ENCODE assay signal across 8 cellular contexts in the genomic region with DNA sequence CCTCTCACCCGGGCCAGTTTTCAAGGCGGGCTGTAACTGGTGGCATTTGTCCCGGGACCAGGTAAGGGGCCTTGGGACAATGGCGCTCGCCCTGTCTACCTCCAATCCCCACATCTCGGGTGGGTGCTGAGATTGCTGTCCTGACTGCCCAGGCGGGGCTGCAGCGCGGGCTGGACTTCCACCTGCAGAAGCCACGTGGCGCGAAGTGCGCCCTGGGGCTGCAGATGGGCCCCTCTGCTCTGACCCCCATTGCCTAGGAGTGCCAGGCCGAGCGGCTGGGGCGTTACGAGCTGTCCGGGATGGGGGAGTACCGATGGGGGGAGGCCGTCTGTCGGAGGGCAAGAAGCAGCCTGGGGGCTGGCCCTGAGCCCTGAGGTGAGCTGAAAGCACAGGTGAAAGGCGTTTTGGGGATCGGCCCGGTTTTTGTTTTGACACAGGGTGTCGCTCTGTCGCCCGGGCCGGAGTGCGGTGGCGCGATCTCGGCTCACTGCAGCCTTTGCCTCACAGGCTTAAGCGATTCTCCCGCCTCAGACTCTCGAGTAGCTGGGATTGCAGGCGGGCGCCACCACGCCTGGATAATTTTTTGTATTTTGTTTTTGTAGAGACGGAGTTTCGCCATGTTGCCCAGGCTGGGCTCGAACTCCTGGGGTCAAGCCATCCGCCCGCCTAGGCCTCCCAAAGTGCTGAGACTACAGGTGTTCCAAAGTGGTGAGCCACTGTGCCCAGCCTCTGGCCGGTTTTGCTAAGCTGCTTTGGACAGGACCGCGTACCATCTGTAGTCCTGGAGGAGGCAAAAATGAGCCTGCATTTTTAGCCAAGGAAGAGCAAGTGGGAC. TPM values are rescaled to one million over a fixed set of nuclear protein-coding genes. Genes with fewer than 3 reads are reported as not detected.
DNase-seq lines count a peak whose midpoint lies in the region; ATAC-seq, FAIRE-seq and TF ChIP-seq lines count a peak whose summit lies in the region.

A gene with protein sequence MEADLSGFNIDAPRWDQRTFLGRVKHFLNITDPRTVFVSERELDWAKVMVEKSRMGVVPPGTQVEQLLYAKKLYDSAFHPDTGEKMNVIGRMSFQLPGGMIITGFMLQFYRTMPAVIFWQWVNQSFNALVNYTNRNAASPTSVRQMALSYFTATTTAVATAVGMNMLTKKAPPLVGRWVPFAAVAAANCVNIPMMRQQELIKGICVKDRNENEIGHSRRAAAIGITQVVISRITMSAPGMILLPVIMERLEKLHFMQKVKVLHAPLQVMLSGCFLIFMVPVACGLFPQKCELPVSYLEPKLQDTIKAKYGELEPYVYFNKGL (plus strand): TSS at position 16 of the 835 bp plus-strand sequence. CDS start 12,001 bp downstream, outside the sequence.

- peak; percentile 22 for ATAC-seq in HG02759 (IDR thresholded peaks at IDR 0.05; ENCODE audit: unreplicated experiment)

- H3K4me1 ChIP-seq in kidney (ENCODE audit: control insufficient read depth in 1 of 2, insufficient read depth in 1 of 2, low read depth in 1 of 2, low read length in 2 of 2) = peaks cover 19 to 23% of the 10 kb centered on the region in 2 donors

- H3K9me3 ChIP-seq in kidney (ENCODE audit: control insufficient read depth in 1 of 2, low read length in 2 of 2) = no peaks in the 10 kb centered on the region

- intact Hi-C loops in kidney (cut with DNase I) = no loop called here

- peak within 1 kb of the TSS; percentile 79 to 82 for H3K4me3 ChIP-seq in kidney (ENCODE audit: low read length in 2 of 2)

- H3K27ac ChIP-seq in kidney (ENCODE audit: low read depth in 2 of 2, low read length in 2 of 2) = peak within 1 kb of the TSS; percentile 77 to 88

- no peaks in the 10 kb centered on the region for H3K36me3 ChIP-seq in kidney (ENCODE audit: control insufficient read depth in 1 of 2, insufficient read depth in 2 of 2, low read length in 2 of 2)

- FAIRE-seq in kidney (lab: Jason Lieb, UNC) = no peak

- peak; percentile 34 for DNase-seq in NCI-H345 (lab: John Stamatoyannopoulos, UW)
- DNase-seq in NCI-H345 treated with DMSO at 0.1 percent for 48 hours (lab: John Stamatoyannopoulos, UW; ENCODE audit: unreplicated experiment) = no peak
- DNase-seq in RKO (ENCODE audit: low spot score) = peak; percentile 33
- peak; percentile 1 for DNase-seq in activated naive CD8-positive, alpha-beta T cell treated with anti-CD3 and anti-CD28 coated beads, Interleukin-2, amount 50 U/mL, for 16 hours (ENCODE audit: low read depth, low spot score)
- peak; percentile 90 for DNase-seq in kidney
- peak; percentile 46 for DNase-seq in stimulated activated CD4-positive, alpha-beta T cell treated with anti-CD3 and anti-CD28 coated beads, Interleukin-4, amount 100 ng/mL, for 4 hours
- no peak for DNase-seq in AG08396 (ENCODE audit: low spot score)

- H3K9ac ChIP-seq in kidney (ENCODE audit: low read length in 2 of 2) = peak within 1 kb of the TSS; percentile 79 to 92

- TF ChIP-seq CTCF in kidney (IDR thresholded peaks at IDR 0.05; ENCODE audit: borderline replicate concordance, extremely low read depth, insufficient read depth) = no peak

RNA-seq across cellular contexts. Expression of the gene that starts here (rescaled TPM):
- 17.3 TPM for total RNA-seq in kidney
- 72.1 TPM for polyA plus RNA-seq in kidney (ENCODE audit: insufficient read depth, low read depth, low replicate concordance)

Comparison
In these comparisons a context has a peak if more than half of its experiments do, and no peak if none do; other contexts are left out.
1. DNase-seq: peak in NCI-H345 (single experiment), RKO (single experiment), activated naive CD8-positive, alpha-beta T cell treated with anti-CD3 and anti-CD28 coated beads, Interleukin-2, amount 50 U/mL, for 16 hours (single experiment), kidney (single experiment) and stimulated activated CD4-positive, alpha-beta T cell treated with anti-CD3 and anti-CD28 coated beads, Interleukin-4, amount 100 ng/mL, for 4 hours (2 of 2); none in NCI-H345 treated with DMSO at 0.1 percent for 48 hours (single experiment) and AG08396 (single experiment).